Comparison of ENCODE assay signal across 9 cellular contexts in genomic region chr15:92801412-92801773, GRCh38.
DNase-seq lines count a peak whose midpoint lies in the region; ATAC-seq, FAIRE-seq and TF ChIP-seq lines count a peak whose summit lies in the region.
"Had no signal": no experiment of that assay in that cellular context is flagged by ENCODE, and none has a peak within 500 bp of the region (broad histone marks: within the 10 kb centered on the region; RNA-seq: fewer than 3 reads in every experiment).

No MANE protein-coding gene starts in this region.

- no peak for FAIRE-seq in D721Med (lab: Jason Lieb, UNC)

- 78 to 93% methylated on average over 5 to 6 of the region's 6 CpGs for WGBS in endodermal cell (ENCODE audit: insufficient coverage in 1 of 2, insufficient read length in 1 of 2), 2 experiments

- no peaks in the 10 kb centered on the region for H3K27me3 ChIP-seq in BLaER1 treated with 17β-estradiol and CSF1 and Interleukin-3, amounts not matched to agents 10 nM and 100 nM
- H3K27me3 ChIP-seq in endodermal cell (ENCODE audit: control insufficient read depth, insufficient read depth, low read length, poor library complexity, severe bottlenecking): no peaks in the 10 kb centered on the region
- H3K27me3 ChIP-seq in naive thymus-derived CD4-positive, alpha-beta T cell (ENCODE audit: control insufficient read depth in 2 of 2, insufficient read depth in 2 of 2, low read length in 2 of 2): no peaks in the 10 kb centered on the region
- H3K27me3 ChIP-seq: ovary had no signal

- H3K4me3 Mint-ChIP-seq in endodermal cell: no peak overlapping the region
- no peak overlapping the region for H3K4me3 Mint-ChIP-seq in naive thymus-derived CD4-positive, alpha-beta T cell

- no peaks in the 10 kb centered on the region for H4K20me1 ChIP-seq in BLaER1 treated with 17β-estradiol and CSF1 and Interleukin-3, amounts not matched to agents 10 nM and 100 nM

- H3K4me3 ChIP-seq in BLaER1 treated with 17β-estradiol and CSF1 and Interleukin-3, amounts not matched to agents 10 nM and 100 nM: peak overlapping the region in 1 of 10 experiments; percentile 33; a peak in 1 of 20 replicates
- no peak overlapping the region for H3K4me3 ChIP-seq in endodermal cell (ENCODE audit: low read length)
- no peak overlapping the region for H3K4me3 ChIP-seq in naive thymus-derived CD4-positive, alpha-beta T cell (ENCODE audit: low read length)
- H3K4me3 ChIP-seq: ovary had no signal

- peak overlapping the region in 6 of 11 experiments; percentile 53 to 97 (median 68); a peak in 12 of 22 replicates for H3K9ac ChIP-seq in BLaER1 treated with 17β-estradiol and CSF1 and Interleukin-3, amounts not matched to agents 10 nM and 100 nM
- no peak overlapping the region for H3K9ac ChIP-seq in endodermal cell (ENCODE audit: extremely low read depth, low read length, poor library complexity, severe bottlenecking)

- DNase-seq in NCI-H226 (peak; percentile 100), endodermal cell (no peak), non-pigmented ciliary epithelial cell (ENCODE audit: low read depth) (peak; percentile 83), D721Med (ENCODE audit: insufficient read length, low spot score) (no peak)
- no peak for DNase-seq in naive thymus-derived CD4-positive, alpha-beta T cell

- CTCF ChIA-PET in naive thymus-derived CD4-positive, alpha-beta T cell (lab: Charles Lee): interaction anchor here (1.1 kb wide), 1 partner anchor 120 kb away, joined by 4 read pairs; no protein-coding TSS in a partner anchor

- H3K9me3 ChIP-seq in BLaER1 treated with 17β-estradiol and CSF1 and Interleukin-3, amounts not matched to agents 10 nM and 100 nM (replicated peaks in 1 of 11): no peaks in the 10 kb centered on the region
- H3K9me3 ChIP-seq in endodermal cell (ENCODE audit: control insufficient read depth, low read length): no peaks in the 10 kb centered on the region
- H3K9me3 ChIP-seq in naive thymus-derived CD4-positive, alpha-beta T cell (ENCODE audit: control insufficient read depth in 2 of 3, low read length in 3 of 3): no peaks in the 10 kb centered on the region
- H3K9me3 ChIP-seq: ovary had no signal

- TF ChIP-seq CTCF in endodermal cell (conservative IDR thresholded peaks at IDR 0.05): no peak
- no peak for TF ChIP-seq CTCF in D721Med (IDR thresholded peaks at IDR 0.05; ENCODE audit: insufficient read depth, missing control alignments)

- H3K4me1 Mint-ChIP-seq in endodermal cell: peaks cover 5% of the 10 kb centered on the region
- peaks cover 13 to 48% (median 21%) of the 10 kb centered on the region in 7 donors for H3K4me1 Mint-ChIP-seq in naive thymus-derived CD4-positive, alpha-beta T cell

- peak overlapping the region; percentile 5 to 99 (median 96); a peak in 19 of 22 replicates for H3K27ac ChIP-seq in BLaER1 treated with 17β-estradiol and CSF1 and Interleukin-3, amounts not matched to agents 10 nM and 100 nM
- no peak overlapping the region for H3K27ac ChIP-seq in endodermal cell (ENCODE audit: low read depth, low read length)
- H3K27ac ChIP-seq in naive thymus-derived CD4-positive, alpha-beta T cell (ENCODE audit: low read depth, low read length): no peak overlapping the region
- H3K27ac ChIP-seq: ovary had no signal

- no peak for ATAC-seq in GM19455 (IDR thresholded peaks at IDR 0.05; ENCODE audit: unreplicated experiment)
- ATAC-seq in GM18519 (IDR thresholded peaks at IDR 0.05; ENCODE audit: low FRiP score, unreplicated experiment): no peak
- ATAC-seq in naive thymus-derived CD4-positive, alpha-beta T cell: no peak

- intact Hi-C loops in naive thymus-derived CD4-positive, alpha-beta T cell (cut with micrococcal nuclease): no loop called here

- peaks cover 14% of the 10 kb centered on the region for H3K36me3 Mint-ChIP-seq in endodermal cell (ENCODE audit: low read depth)
- H3K36me3 Mint-ChIP-seq in naive thymus-derived CD4-positive, alpha-beta T cell: peaks cover 0 to 12% (median 0%) of the 10 kb centered on the region in 5 donors

- POLR2A ChIA-PET in naive thymus-derived CD4-positive, alpha-beta T cell (lab: Charles Lee): interaction anchor here (0.6 to 1.9 kb wide), 7 partner anchors 99 to 725 kb away, joined by 3 to 13 read pairs (median 3); no protein-coding TSS in a partner anchor

- peak overlapping the region; percentile 69 for H3K27ac Mint-ChIP-seq in endodermal cell
- peak overlapping the region in 1 of 9 donors; percentile 0 for H3K27ac Mint-ChIP-seq in naive thymus-derived CD4-positive, alpha-beta T cell

- H3K36me3 ChIP-seq in BLaER1 treated with 17β-estradiol and CSF1 and Interleukin-3, amounts not matched to agents 10 nM and 100 nM: no peaks in the 10 kb centered on the region
- no peaks in the 10 kb centered on the region for H3K36me3 ChIP-seq in endodermal cell (ENCODE audit: control insufficient read depth, insufficient read depth, low read length)
- no peaks in the 10 kb centered on the region for H3K36me3 ChIP-seq in naive thymus-derived CD4-positive, alpha-beta T cell (ENCODE audit: control insufficient read depth in 2 of 3, insufficient read depth in 3 of 3, low read length in 3 of 3)
- H3K36me3 ChIP-seq: ovary had no signal

- H3K27me3 Mint-ChIP-seq in endodermal cell (ENCODE audit: insufficient read depth): no peaks in the 10 kb centered on the region
- no peaks in the 10 kb centered on the region for H3K27me3 Mint-ChIP-seq in naive thymus-derived CD4-positive, alpha-beta T cell

- peaks cover 12 to 96% (median 57%) of the 10 kb centered on the region in 10 experiments; a peak in 19 of 20 replicates for H3K4me1 ChIP-seq in BLaER1 treated with 17β-estradiol and CSF1 and Interleukin-3, amounts not matched to agents 10 nM and 100 nM
- H3K4me1 ChIP-seq in endodermal cell (ENCODE audit: control insufficient read depth, insufficient read depth, low read length): no peaks in the 10 kb centered on the region
- H3K4me1 ChIP-seq in naive thymus-derived CD4-positive, alpha-beta T cell (ENCODE audit: control insufficient read depth in 2 of 2, insufficient read depth in 2 of 2, low read length in 2 of 2): peaks cover 3 to 4% of the 10 kb centered on the region in 2 donors

- H3K9me3 Mint-ChIP-seq in endodermal cell: no peaks in the 10 kb centered on the region
- no peaks in the 10 kb centered on the region for H3K9me3 Mint-ChIP-seq in naive thymus-derived CD4-positive, alpha-beta T cell

- H3K4me2 ChIP-seq in BLaER1 treated with 17β-estradiol and CSF1 and Interleukin-3, amounts not matched to agents 10 nM and 100 nM: peak overlapping the region in 10 of 11 experiments; percentile 40 to 95 (median 80); a peak in 18 of 22 replicates

Comparison
In these comparisons a context has a peak if more than half of its experiments do, and no peak if none do; other contexts are left out.
1. H3K27ac ChIP-seq: peak in BLaER1 treated with 17β-estradiol and CSF1 and Interleukin-3, amounts not matched to agents 10 nM and 100 nM (11 of 11); none in endodermal cell (single experiment) and naive thymus-derived CD4-positive, alpha-beta T cell (single experiment).
2. DNase-seq: peak in NCI-H226 (single experiment) and non-pigmented ciliary epithelial cell (single experiment); none in endodermal cell (single experiment), naive thymus-derived CD4-positive, alpha-beta T cell (0 of 9) and D721Med (single experiment).